Comparison of ENCODE assay signal across 9 cellular contexts in the genomic region with DNA sequence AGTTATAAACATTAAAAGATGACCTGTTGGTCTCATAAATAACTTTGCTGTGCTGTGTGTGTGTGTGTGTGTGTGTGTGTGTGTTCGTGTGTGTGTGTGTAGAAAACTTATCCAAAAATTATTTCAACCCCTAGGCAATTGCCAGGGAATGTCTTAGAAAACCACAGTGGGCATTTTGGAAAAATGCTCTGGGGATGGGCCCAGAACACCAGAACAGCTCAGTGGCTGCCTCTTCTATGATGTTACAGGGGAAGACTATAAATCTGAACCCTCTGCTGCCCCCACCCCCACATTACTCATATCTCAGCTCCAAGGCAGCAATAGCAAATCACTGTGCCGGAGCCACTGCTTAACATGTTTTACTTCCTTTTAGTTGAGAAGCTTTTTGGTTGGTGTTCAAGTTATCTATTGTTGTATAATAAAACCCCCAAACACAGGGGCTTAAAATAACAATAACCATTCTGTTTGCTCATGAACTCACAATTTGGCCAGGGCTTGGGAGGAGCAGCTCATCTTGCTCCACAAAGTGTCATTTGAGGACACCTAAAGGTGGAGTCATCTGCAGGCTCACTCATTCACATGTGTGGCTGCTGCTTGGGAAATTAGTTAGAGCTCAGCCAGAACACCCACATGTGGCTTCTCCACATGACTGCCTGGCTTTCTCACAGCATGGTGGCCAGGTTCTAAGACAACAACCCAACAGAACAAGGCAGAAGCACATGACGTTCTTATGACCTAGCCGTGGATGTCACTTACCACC. TPM values are rescaled to one million over a fixed set of nuclear protein-coding genes. Genes with fewer than 3 reads are reported as not detected.
DNase-seq lines count a peak whose midpoint lies in the region; ATAC-seq and TF ChIP-seq lines count a peak whose summit lies in the region.
"Had no signal": no experiment of that assay in that cellular context is flagged by ENCODE, and none has a peak within 500 bp of the region (broad histone marks: within the 10 kb centered on the region; RNA-seq: fewer than 3 reads in every experiment).

No MANE protein-coding gene starts in this region.

- no peak overlapping the region for H3K4me3 ChIP-seq in osteoblast (ENCODE audit: insufficient read depth, low read length)

- H3K27ac ChIP-seq in osteoblast (ENCODE audit: low read depth, low read length), result peak overlapping the region; percentile 95

- peak overlapping the region in 3 of 5 experiments; percentile 60 to 84 (median 77) for H3K27ac Mint-ChIP-seq in brain

- in situ Hi-C loops in GM13976 (cut with MboI; ENCODE audit: low sequenced_read_pairs, unreplicated experiment), result no loop called here

- no peaks in the 10 kb centered on the region for H3K9me3 ChIP-seq in osteoblast (ENCODE audit: low read depth, low read length)

- H3K4me1 ChIP-seq in osteoblast (ENCODE audit: insufficient read depth, low read length), result peaks cover 47% of the 10 kb centered on the region

- no peaks in the 10 kb centered on the region for H3K79me2 ChIP-seq in osteoblast (ENCODE audit: insufficient read depth, low read length)

- no peak for TF ChIP-seq CTCF in GM13976 (IDR thresholded peaks at IDR 0.05; ENCODE audit: borderline replicate concordance, control extremely low read depth, extremely low read depth, insufficient read depth, missing control alignments)
- TF ChIP-seq CTCF in brain (conservative IDR thresholded peaks at IDR 0.05), result no peak
- TF ChIP-seq CTCF in osteoblast (IDR thresholded peaks at IDR 0.05; ENCODE audit: extremely low read depth, low read depth, low read length), result no peak

- peaks cover 4% of the 10 kb centered on the region for H3K27me3 Mint-ChIP-seq in brain

- H3K27me3 ChIP-seq in osteoblast (ENCODE audit: insufficient read depth, low read length), result no peaks in the 10 kb centered on the region

- H3K4me1 Mint-ChIP-seq in brain, result peaks cover 5% of the 10 kb centered on the region

- H3K4me3 Mint-ChIP-seq in brain, result no peak overlapping the region

- no peaks in the 10 kb centered on the region for H4K20me1 ChIP-seq in osteoblast (ENCODE audit: insufficient read depth, low read length)

- H3K36me3 ChIP-seq in osteoblast (ENCODE audit: insufficient read depth, low read length), result no peaks in the 10 kb centered on the region

- peaks cover 0 to 4% (median 0%) of the 10 kb centered on the region in 5 experiments for H3K9me3 Mint-ChIP-seq in brain

- DNase-seq in GM13976 (ENCODE audit: low spot score) (peak; percentile 19), osteoblast (ENCODE audit: insufficient read length, low spot score, missing footprints) (peak; percentile 77), RKO (ENCODE audit: low spot score) (no peak)
- DNase-seq in stimulated activated naive CD4-positive, alpha-beta T cell treated with Interleukin-2 at 50 U/mL for 16 hours (lab: John Stamatoyannopoulos, UW), result no peak

- peak overlapping the region; percentile 51 for H2AFZ ChIP-seq in osteoblast (ENCODE audit: low read length)

- H3K36me3 Mint-ChIP-seq in brain, result no peaks in the 10 kb centered on the region

- peak; percentile 71 for ATAC-seq in HG02973 (IDR thresholded peaks at IDR 0.05; ENCODE audit: unreplicated experiment)
- ATAC-seq in HG03196 (IDR thresholded peaks at IDR 0.05; ENCODE audit: unreplicated experiment), result no peak
- no peak for ATAC-seq in GM19452 (IDR thresholded peaks at IDR 0.05; ENCODE audit: unreplicated experiment)

- peak overlapping the region; percentile 59 for H3K4me2 ChIP-seq in osteoblast (ENCODE audit: insufficient read depth, low read length)

RNA-seq across cellular contexts. Expression of a gene that starts 40.4 kb away (rescaled TPM):
- polyA plus RNA-seq in brain (ENCODE audit: insufficient read depth, low read depth, low replicate concordance), result not detected
- total RNA-seq in osteoblast, result not detected in 2 replicates
- total RNA-seq: subcutaneous adipose tissue had no signal

Comparison
In these comparisons a context has a peak if more than half of its experiments do, and no peak if none do; other contexts are left out.
1. DNase-seq: peak in GM13976 (single experiment) and osteoblast (single experiment); none in stimulated activated naive CD4-positive, alpha-beta T cell treated with Interleukin-2 at 50 U/mL for 16 hours (single experiment) and RKO (single experiment).